ENCODE assay signal across 18 cellular contexts in genomic region chr22:38325575-38325974, GRCh38.
"Had no signal": no experiment of that assay in that cellular context is flagged by ENCODE, and none has a peak within 500 bp of the region (broad histone marks: within the 10 kb centered on the region; RNA-seq: fewer than 3 reads in every experiment).

No MANE protein-coding gene starts in this region.

- ATAC-seq: activated CD8-positive, alpha-beta T cell treated with anti-CD3 and anti-CD28 coated beads for 36 hours; body of pancreas; foreskin keratinocyte; left cardiac atrium; stimulated activated naive CD8-positive, alpha-beta T cell treated with anti-CD3 and anti-CD28 coated beads, Interleukin-15, Interleukin-2, amounts not matched to agents 100 U/mL and 50 U/mL, for 24 hours had no signal

- DNase-seq: activated CD4-positive, alpha-beta T cell treated with anti-CD3 and anti-CD28 coated beads, Interleukin-2, amount 10 ng/mL, durations not matched to agents 24 days and 14 days; activated CD8-positive, alpha-beta T cell treated with anti-CD3 and anti-CD28 coated beads for 36 hours; activated naive CD4-positive, alpha-beta T cell treated with anti-CD3 and anti-CD28 coated beads for 36 hours; activated T-cell treated with anti-CD3 and anti-CD28 coated beads, Interleukin-2, amount 50 U/mL, for 1 hour; body of pancreas; dorsolateral prefrontal cortex; foreskin keratinocyte; hippocampal formation; left cardiac atrium; nucleus accumbens; stimulated activated CD4-positive, alpha-beta T cell treated with anti-CD3 and anti-CD28 coated beads, Interleukin-12 subunit alpha, Interleukin-12 subunit beta, amount 100 ng/mL, for 4 hours; stimulated activated CD4-positive, alpha-beta T cell treated with anti-CD3 and anti-CD28 coated beads, Interleukin-1b, Interleukin-23, amount 100 ng/mL, for 48 hours; stimulated activated naive CD8-positive, alpha-beta T cell treated with anti-CD3 and anti-CD28 coated beads, Interleukin-15, Interleukin-2, amounts not matched to agents 100 U/mL and 50 U/mL, for 24 hours; substantia nigra; T1000 had no signal

- H3K9me3 ChIP-seq: body of pancreas, right atrium auricular region, tibial nerve had no signal

- H3K27ac ChIP-seq: body of pancreas, dorsolateral prefrontal cortex, epithelial cell of prostate, foreskin keratinocyte, right atrium auricular region, tibial nerve had no signal

- H3K4me3 ChIP-seq: body of pancreas, dorsolateral prefrontal cortex, right atrium auricular region, tibial nerve had no signal

- H3K4me1 ChIP-seq: right atrium auricular region, tibial nerve had no signal

- H3K27me3 ChIP-seq: body of pancreas, dorsolateral prefrontal cortex, foreskin keratinocyte, right atrium auricular region, tibial nerve had no signal

- H3K36me3 ChIP-seq: right atrium auricular region had no signal
